24 cellular contexts compared by ENCODE assay signal in genomic region chr12:92821142-92821541, GRCh38.
DNase-seq lines count a peak whose midpoint lies in the region; ATAC-seq, FAIRE-seq and TF ChIP-seq lines count a peak whose summit lies in the region.
"Had no signal": no experiment of that assay in that cellular context is flagged by ENCODE, and none has a peak within 500 bp of the region (broad histone marks: within the 10 kb centered on the region; RNA-seq: fewer than 3 reads in every experiment).

No MANE protein-coding gene starts in this region.

- no peak overlapping the region for H3K4me3 ChIP-seq in spleen
- H3K4me3 ChIP-seq in sigmoid colon: no peak overlapping the region
- no peak overlapping the region for H3K4me3 ChIP-seq in thyroid gland (replicated peaks in 1 of 3)
- H3K4me3 ChIP-seq: A549; BLaER1 treated with 17β-estradiol and CSF1 and Interleukin-3, amounts not matched to agents 10 nM and 100 nM; GM23248 had no signal

- H3K4me1 ChIP-seq in spleen (no peaks in the 10 kb centered on the region), sigmoid colon (no peaks in the 10 kb centered on the region), thyroid gland (no peaks in the 10 kb centered on the region)
- H3K4me1 ChIP-seq: A549; BE2C; BLaER1 treated with 17β-estradiol and CSF1 and Interleukin-3, amounts not matched to agents 10 nM and 100 nM had no signal

- H3K9me3 ChIP-seq in spleen (no peaks in the 10 kb centered on the region), sigmoid colon (no peaks in the 10 kb centered on the region), thyroid gland (no peaks in the 10 kb centered on the region)
- H3K9me3 ChIP-seq: A549; BE2C; BLaER1 treated with 17β-estradiol and CSF1 and Interleukin-3, amounts not matched to agents 10 nM and 100 nM had no signal

- no peak for DNase-seq in GM19239 (ENCODE audit: insufficient read length, low spot score)
- DNase-seq in dermis blood vessel endothelial cell: peak; percentile 60
- peak; percentile 34 for DNase-seq in glomerular endothelial cell (ENCODE audit: extremely low read depth, low read depth, low spot score)
- no peak for DNase-seq in spleen
- DNase-seq in sigmoid colon: no peak
- DNase-seq in thyroid gland: no peak
- DNase-seq: 8988T; ACHN; AML-193; BE2C; CD4-positive, alpha-beta T cell; CD8-positive, alpha-beta memory T cell; DMS 273 treated with DMSO at 0.1 percent for 48 hours; DMS53; DMS79 treated with DMSO at 0.1 percent for 48 hours; GF-D8; GM23248; H9 had no signal

- TF ChIP-seq CTCF in spleen (IDR thresholded peaks at IDR 0.05 in 8 of 11, conservative IDR thresholded peaks at IDR 0.05 in 3 of 11) (no peak), sigmoid colon (IDR thresholded peaks at IDR 0.05) (no peak), thyroid gland (IDR thresholded peaks at IDR 0.05) (no peak)

- FAIRE-seq in GM19239 (lab: Jason Lieb, UNC): peak; percentile 26
- FAIRE-seq: A549, D721Med, GM12891 had no signal

- no peak for TF ChIP-seq POLR2A in spleen (IDR thresholded peaks at IDR 0.05)
- TF ChIP-seq POLR2A in sigmoid colon (IDR thresholded peaks at IDR 0.05): no peak
- no peak for TF ChIP-seq POLR2A in thyroid gland (IDR thresholded peaks at IDR 0.05)

- 59 to 87% (median 69%) methylated on average over 3 of the region's 3 CpGs for WGBS in spleen, 5 donors
- WGBS in sigmoid colon, 2 donors: 90 to 93% methylated on average over 3 of the region's 3 CpGs
- 72 to 83% methylated on average over 3 of the region's 3 CpGs for WGBS in thyroid gland, 2 donors

- H3K36me3 ChIP-seq in spleen (peaks cover 0 to 90% (median 23%) of the 10 kb centered on the region in 6 donors), sigmoid colon (peaks cover 0 to 34% (median 4%) of the 10 kb centered on the region in 4 donors), thyroid gland (peaks cover 0 to 4% of the 10 kb centered on the region in 2 donors)

- no peak for ATAC-seq in HG03442 (IDR thresholded peaks at IDR 0.05; ENCODE audit: unreplicated experiment)
- ATAC-seq: A549, HCT116 had no signal

- intact Hi-C loops in spleen (cut with DNase I; ENCODE audit: low total_unique reads) (no loop called here), sigmoid colon (cut with DNase I) (no loop called here), thyroid gland (cut with DNase I) (no loop called here)

- H3K27ac ChIP-seq in spleen (peak overlapping the region in 6 of 8 donors; percentile 7 to 76 (median 56)), sigmoid colon (no peak overlapping the region), thyroid gland (no peak overlapping the region)
- H3K27ac ChIP-seq: A549; BLaER1 treated with 17β-estradiol and CSF1 and Interleukin-3, amounts not matched to agents 10 nM and 100 nM; GM23248 had no signal

- H3K27me3 ChIP-seq in spleen (replicated peaks in 1 of 7) (no peaks in the 10 kb centered on the region), sigmoid colon (no peaks in the 10 kb centered on the region), thyroid gland (no peaks in the 10 kb centered on the region)
- H3K27me3 ChIP-seq: BE2C; BLaER1 treated with 17β-estradiol and CSF1 and Interleukin-3, amounts not matched to agents 10 nM and 100 nM had no signal

- TF ChIP-seq EP300 in sigmoid colon (IDR thresholded peaks at IDR 0.05): no peak

Comparison
In these comparisons a context has a peak if more than half of its experiments do, and no peak if none do; other contexts are left out.
1. DNase-seq: peak in dermis blood vessel endothelial cell (single experiment) and glomerular endothelial cell (single experiment); none in GM19239 (single experiment), spleen (single experiment), sigmoid colon (single experiment) and thyroid gland (0 of 2).
2. H3K27ac ChIP-seq: peak in spleen (6 of 8); none in sigmoid colon (0 of 4) and thyroid gland (0 of 3).